In the genomic region with DNA sequence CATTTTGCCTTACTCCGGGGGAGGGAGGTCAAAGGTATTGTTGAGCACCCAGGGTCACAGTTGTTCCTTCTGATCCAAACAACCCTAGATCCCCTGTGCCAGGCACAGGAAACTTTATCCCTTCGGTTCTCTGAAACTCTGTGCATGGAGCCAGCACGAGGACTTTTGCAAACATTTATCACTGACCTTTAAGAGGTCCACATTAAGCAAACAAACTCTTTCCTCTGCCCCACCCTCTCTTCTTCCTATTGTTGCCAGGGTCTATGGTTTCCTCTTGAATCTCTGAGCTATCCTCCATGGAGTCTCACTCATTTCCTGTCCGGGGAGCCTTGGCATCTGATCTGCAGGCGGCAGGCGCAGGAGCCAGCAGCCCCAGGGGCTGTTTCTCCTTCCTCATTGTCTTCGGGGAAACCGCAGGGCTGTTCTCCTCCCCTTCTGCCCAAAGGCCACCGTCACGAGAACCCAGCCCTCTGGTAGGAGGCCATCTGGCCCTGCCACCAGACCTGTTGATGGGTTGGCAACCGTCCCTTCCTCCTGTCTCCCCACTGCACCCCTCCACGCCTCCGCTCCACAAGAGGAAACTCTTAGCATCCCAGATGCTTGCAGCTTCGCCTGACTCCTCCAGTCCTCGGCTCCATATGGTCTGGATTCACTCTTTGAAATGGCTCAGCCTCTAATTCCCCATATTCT, we compare ENCODE assay signal across 8 cellular contexts.
DNase-seq lines count a peak whose midpoint lies in the region; ATAC-seq and TF ChIP-seq lines count a peak whose summit lies in the region.

No MANE protein-coding gene starts in this region.

- H3K9ac ChIP-seq in Karpas-422 (ENCODE audit: low read length): no peak overlapping the region

- TF ChIP-seq CTCF in gastrocnemius medialis (IDR thresholded peaks at IDR 0.05 in 4 of 5, conservative IDR thresholded peaks at IDR 0.05 in 1 of 5): no peak

- H3K4me2 ChIP-seq in Karpas-422 (ENCODE audit: low read depth, low read length, poor library complexity, severe bottlenecking): no peak overlapping the region

- H3K9me3 ChIP-seq in gastrocnemius medialis (no peaks in the 10 kb centered on the region), Karpas-422 (ENCODE audit: low read length) (no peaks in the 10 kb centered on the region)

- no peaks in the 10 kb centered on the region for H3K79me2 ChIP-seq in Karpas-422 (ENCODE audit: low read length)

- no peaks in the 10 kb centered on the region for H3K9me2 ChIP-seq in Karpas-422 (replicated peaks; ENCODE audit: insufficient read depth, low read length)

- ATAC-seq in left cardiac atrium: peak; percentile 87 to 95
- ATAC-seq in gastrocnemius medialis: peak; percentile 49 to 75
- ATAC-seq in HG03108 (IDR thresholded peaks at IDR 0.05; ENCODE audit: unreplicated experiment): no peak

- intact Hi-C loops in left cardiac atrium (cut with DNase I): no loop called here
- intact Hi-C loops in gastrocnemius medialis (cut with DNase I; ENCODE audit: low total_unique reads): no loop called here

- H3K4me1 ChIP-seq in gastrocnemius medialis (peaks cover 12 to 25% of the 10 kb centered on the region in 2 donors), Karpas-422 (ENCODE audit: low read length) (no peaks in the 10 kb centered on the region)

- H3K27me3 ChIP-seq in gastrocnemius medialis (no peaks in the 10 kb centered on the region), Karpas-422 (ENCODE audit: low read length) (no peaks in the 10 kb centered on the region)

- peak overlapping the region in 2 of 4 donors; percentile 11 to 14 for H3K4me3 ChIP-seq in gastrocnemius medialis
- H3K4me3 ChIP-seq in Karpas-422 (ENCODE audit: low read length): no peak overlapping the region

- DNase-seq in HT1080 (ENCODE audit: low read depth) (peak; percentile 93), T1000 (lab: John Stamatoyannopoulos, UW) (peak; percentile 100), left cardiac atrium (peak; percentile 78), gastrocnemius medialis (peak; percentile 42 to 66), HUDEP-2 (lab: John Stamatoyannopoulos, UW; ENCODE audit: unreplicated experiment in 76 of 76) (no peak), Karpas-422 (no peak)
- no peak for DNase-seq in activated effector memory CD4-positive, alpha-beta T cell treated with Interleukin-2 at 50 U/mL for 16 hours

- H3K36me3 ChIP-seq in gastrocnemius medialis (no peaks in the 10 kb centered on the region), Karpas-422 (ENCODE audit: insufficient read depth, low read length) (no peaks in the 10 kb centered on the region)

- H2AFZ ChIP-seq in Karpas-422 (ENCODE audit: low read length): no peak overlapping the region

- TF ChIP-seq POLR2A in gastrocnemius medialis (IDR thresholded peaks at IDR 0.05): no peak

- H3K27ac ChIP-seq in gastrocnemius medialis (peak overlapping the region; percentile 32 to 58 (median 40)), Karpas-422 (ENCODE audit: low read length) (no peak overlapping the region)

- no peaks in the 10 kb centered on the region for H4K20me1 ChIP-seq in Karpas-422 (ENCODE audit: insufficient read depth, low read depth, low read length)

- in situ Hi-C loops in gastrocnemius medialis (cut with MboI; ENCODE audit: low sequenced_read_pairs in 4 of 4): no loop called here

Comparison
In these comparisons a context has a peak if more than half of its experiments do, and no peak if none do; other contexts are left out.
1. DNase-seq: peak in HT1080 (single experiment), T1000 (single experiment), left cardiac atrium (single experiment) and gastrocnemius medialis (2 of 2); none in HUDEP-2 (0 of 76), Karpas-422 (single experiment) and activated effector memory CD4-positive, alpha-beta T cell treated with Interleukin-2 at 50 U/mL for 16 hours (single experiment).